ENCODE assay signal across 9 cellular contexts in genomic region chr6:1552296-1552761, GRCh38. TPM values are rescaled to one million over a fixed set of nuclear protein-coding genes. Genes with fewer than 3 reads are reported as not detected.
DNase-seq lines count a peak whose midpoint lies in the region; ATAC-seq and TF ChIP-seq lines count a peak whose summit lies in the region.
"Had no signal": no experiment of that assay in that cellular context is flagged by ENCODE, and none has a peak within 500 bp of the region (broad histone marks: within the 10 kb centered on the region; RNA-seq: fewer than 3 reads in every experiment).

No MANE protein-coding gene starts in this region.

- H3K9me3 ChIP-seq in psoas muscle: no peaks in the 10 kb centered on the region

- DNase-seq in DMS53 (lab: John Stamatoyannopoulos, UW): peak; percentile 24
- DNase-seq in DMS53 treated with DMSO at 0.1 percent for 48 hours (lab: John Stamatoyannopoulos, UW; ENCODE audit: unreplicated experiment): no peak
- DNase-seq in LNCaP clone FGC (ENCODE audit: low read depth): peak; percentile 86
- DNase-seq in dorsolateral prefrontal cortex: no peak
- no peak for DNase-seq in psoas muscle
- no peak for DNase-seq in NCI-H1092 treated with DMSO at 0.1 percent for 48 hours (lab: John Stamatoyannopoulos, UW)
- DNase-seq in SHP77 (lab: John Stamatoyannopoulos, UW): no peak
- DNase-seq: SHP77 treated with DMSO at 0.1 percent for 48 hours had no signal

- intact Hi-C loops in dorsolateral prefrontal cortex (cut with DNase I): loop anchor here in 1 of 2 donors (2.0 kb wide), 1 partner anchor 28 kb away; no protein-coding TSS in a partner anchor
- intact Hi-C loops in psoas muscle (cut with DNase I): no loop called here

- H3K4me3 ChIP-seq in LNCaP clone FGC (ENCODE audit: low read depth, low read length): no peak overlapping the region
- H3K4me3 ChIP-seq in dorsolateral prefrontal cortex: no peak overlapping the region
- no peak overlapping the region for H3K4me3 ChIP-seq in psoas muscle

- peak; percentile 34; the same call in 1 of the 2 replicates for TF ChIP-seq CTCF in LNCaP clone FGC (IDR thresholded peaks at IDR 0.05; ENCODE audit: control insufficient read depth, extremely low read depth, insufficient read depth)
- peak in 50 of 56 donors; percentile 14 to 61 (median 39) for TF ChIP-seq CTCF in dorsolateral prefrontal cortex (IDR thresholded peaks at IDR 0.05 in 54 of 56, conservative IDR thresholded peaks at IDR 0.05 in 2 of 56; ENCODE audit: low read depth in 1 of 56, partially characterized antibody in 56 of 56)
- no peak for TF ChIP-seq CTCF in psoas muscle (IDR thresholded peaks at IDR 0.05)

- peaks cover 0 to 16% of the 10 kb centered on the region in 2 donors for H3K36me3 ChIP-seq in psoas muscle (ENCODE audit: insufficient read depth in 1 of 2, low read depth in 1 of 2)

- H3K27me3 ChIP-seq in dorsolateral prefrontal cortex (peaks cover 0 to 4% (median 0%) of the 10 kb centered on the region in 45 donors), psoas muscle (ENCODE audit: insufficient read depth in 3 of 3, low read length in 2 of 3) (peaks cover 0 to 5% (median 0%) of the 10 kb centered on the region in 3 donors)

- ATAC-seq in psoas muscle (peak; percentile 47 to 88 (median 79)), HG03097 (IDR thresholded peaks at IDR 0.05; ENCODE audit: low FRiP score, unreplicated experiment) (no peak)

- H3K4me1 ChIP-seq in psoas muscle: no peaks in the 10 kb centered on the region

- H3K27ac ChIP-seq in dorsolateral prefrontal cortex (no peak overlapping the region), psoas muscle (no peak overlapping the region)

- 24 to 42% (median 26%) methylated on average over 4 of the region's 4 CpGs for WGBS in psoas muscle, 3 donors

RNA-seq across cellular contexts. Expression of gene FOXC1, which starts 57.4 kb away (rescaled TPM):
- 10 to 100 TPM in 23 of 120 experiments, 1 to 10 TPM in 97; 2.7 to 22.9 (median 6.6) TPM for total RNA-seq in dorsolateral prefrontal cortex
- total RNA-seq in psoas muscle: 1 to 10 TPM; 1.5 to 2.7 (median 2.0) TPM
- 1 to 10 TPM in 2 of 3 donors, under 1 TPM in 1; 0.90 to 1.3 (median 1.1) TPM for polyA plus RNA-seq in psoas muscle

Comparison
In these comparisons a context has a peak if more than half of its experiments do, and no peak if none do; other contexts are left out.
1. DNase-seq: peak in DMS53 (single experiment) and LNCaP clone FGC (single experiment); none in DMS53 treated with DMSO at 0.1 percent for 48 hours (single experiment), dorsolateral prefrontal cortex (0 of 10), psoas muscle (0 of 2), NCI-H1092 treated with DMSO at 0.1 percent for 48 hours (single experiment) and SHP77 (0 of 2).